In the genomic region with DNA sequence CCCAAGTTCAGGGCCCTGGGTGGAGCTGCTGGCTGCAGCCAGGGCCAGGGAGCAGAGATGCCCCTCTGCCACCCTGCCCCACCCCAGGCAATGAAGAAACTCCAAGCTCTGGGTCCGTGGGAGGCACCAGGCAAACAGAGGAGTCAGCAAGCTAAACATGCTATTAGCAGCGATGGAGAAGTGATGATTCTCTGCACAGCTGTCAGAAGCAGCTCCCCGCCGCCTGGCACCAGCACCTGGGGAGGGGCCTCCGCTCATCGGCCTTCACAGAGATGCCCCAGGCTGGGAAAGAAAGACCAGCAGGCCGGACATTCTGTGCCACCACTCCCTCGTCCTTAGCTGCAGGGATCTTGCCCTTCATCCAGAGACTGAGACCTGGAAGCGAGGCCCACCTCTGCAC, we compare ENCODE assay signal across 1 cellular context. TPM values are rescaled to one million over a fixed set of nuclear protein-coding genes. Genes with fewer than 3 reads are reported as not detected.
"Had no signal": no experiment of that assay in that cellular context is flagged by ENCODE, and none has a peak within 500 bp of the region (broad histone marks: within the 10 kb centered on the region; RNA-seq: fewer than 3 reads in every experiment).

No MANE protein-coding gene starts in this region.

RNA-seq across cellular contexts. Expression of gene ADRA2B, which starts 54.5 kb away (rescaled TPM):
- total RNA-seq: occipital lobe had no signal
